1 cellular context compared by ENCODE assay signal in the genomic region with DNA sequence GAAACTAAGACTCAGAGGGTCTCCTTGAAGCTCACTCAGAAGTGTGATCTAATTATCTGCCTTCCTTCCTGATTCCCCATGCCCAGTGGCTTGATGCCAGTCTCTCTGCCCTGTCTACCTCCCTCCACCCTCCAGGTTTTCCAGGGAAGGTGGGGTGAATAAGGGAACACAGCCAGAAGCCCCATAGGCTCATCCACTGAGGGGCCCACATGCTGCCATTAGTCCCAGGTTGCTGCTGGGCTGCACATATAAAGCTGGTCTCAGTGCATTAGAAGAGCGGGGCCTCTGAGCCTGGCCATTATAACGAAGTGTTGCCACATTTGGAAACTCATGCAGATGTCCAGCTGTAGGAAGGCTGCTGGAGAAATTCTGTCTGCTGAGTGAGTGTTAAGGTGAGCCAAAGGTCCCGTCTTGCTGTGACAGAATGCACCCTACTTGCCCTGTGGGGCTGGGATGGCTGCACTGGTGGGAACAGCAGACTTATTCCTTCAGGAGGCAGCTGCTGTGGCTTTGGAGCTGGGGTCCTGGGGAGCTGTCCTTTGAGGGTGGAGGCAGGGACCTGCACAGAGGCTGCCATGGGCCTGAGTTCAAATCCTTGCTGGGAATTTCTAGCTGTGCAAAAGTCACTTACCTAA.
TF ChIP-seq lines count a peak whose summit lies in the region.

No MANE protein-coding gene starts in this region.

TF ChIP-seq in HEK293, 187 proteins besides CTCF, POLR2A, EP300 and RAD21 (continued from another document):
- TF ChIP-seq PRDM6 (tag by site-specific recombination; IDR thresholded peaks at IDR 0.05) (no peak), ZNF121 (tag by site-specific recombination; IDR thresholded peaks at IDR 0.05) (no peak), ZNF645 (tag by site-specific recombination; IDR thresholded peaks at IDR 0.05) (no peak)
